1 cellular context compared by ENCODE assay signal in the genomic region with DNA sequence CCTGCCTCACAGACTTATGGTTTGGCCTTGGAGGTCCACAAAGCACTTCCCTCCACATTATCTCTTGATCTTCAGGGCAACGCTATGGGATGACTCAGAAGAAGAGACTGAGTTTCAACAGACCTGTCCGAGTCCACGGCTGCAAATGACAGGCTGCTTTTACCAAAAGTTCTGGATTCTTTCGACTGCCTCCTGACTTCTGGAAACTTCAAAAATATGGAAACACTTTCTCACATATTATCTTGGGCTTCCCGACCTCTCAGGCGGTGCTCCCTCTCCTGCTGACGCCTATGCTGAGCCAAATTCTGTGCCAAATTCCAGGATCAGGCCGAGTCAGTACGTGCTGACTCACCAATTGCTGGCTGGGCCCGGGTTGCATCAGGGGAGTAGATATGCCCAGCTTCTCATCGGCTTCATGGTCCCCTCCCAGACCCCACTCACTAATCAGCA.
TF ChIP-seq lines count a peak whose summit lies in the region.

No MANE protein-coding gene starts in this region.

TF ChIP-seq in K562, 482 proteins besides CTCF, POLR2A, EP300 and RAD21 (continued from another document):
- TF ChIP-seq, protein P1, sequence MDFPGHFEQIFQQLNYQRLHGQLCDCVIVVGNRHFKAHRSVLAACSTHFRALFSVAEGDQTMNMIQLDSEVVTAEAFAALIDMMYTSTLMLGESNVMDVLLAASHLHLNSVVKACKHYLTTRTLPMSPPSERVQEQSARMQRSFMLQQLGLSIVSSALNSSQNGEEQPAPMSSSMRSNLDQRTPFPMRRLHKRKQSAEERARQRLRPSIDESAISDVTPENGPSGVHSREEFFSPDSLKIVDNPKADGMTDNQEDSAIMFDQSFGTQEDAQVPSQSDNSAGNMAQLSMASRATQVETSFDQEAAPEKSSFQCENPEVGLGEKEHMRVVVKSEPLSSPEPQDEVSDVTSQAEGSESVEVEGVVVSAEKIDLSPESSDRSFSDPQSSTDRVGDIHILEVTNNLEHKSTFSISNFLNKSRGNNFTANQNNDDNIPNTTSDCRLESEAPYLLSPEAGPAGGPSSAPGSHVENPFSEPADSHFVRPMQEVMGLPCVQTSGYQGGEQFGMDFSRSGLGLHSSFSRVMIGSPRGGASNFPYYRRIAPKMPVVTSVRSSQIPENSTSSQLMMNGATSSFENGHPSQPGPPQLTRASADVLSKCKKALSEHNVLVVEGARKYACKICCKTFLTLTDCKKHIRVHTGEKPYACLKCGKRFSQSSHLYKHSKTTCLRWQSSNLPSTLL (IDR thresholded peaks at IDR 0.05): no peak
- no peak for TF ChIP-seq ZSCAN32 (CRISPR knock-in tag; IDR thresholded peaks at IDR 0.05)
- no peak for TF ChIP-seq ELF4 (CRISPR knock-in tag; IDR thresholded peaks at IDR 0.05)
- no peak for TF ChIP-seq ARID2 (IDR thresholded peaks at IDR 0.05)
- TF ChIP-seq, protein P2, sequence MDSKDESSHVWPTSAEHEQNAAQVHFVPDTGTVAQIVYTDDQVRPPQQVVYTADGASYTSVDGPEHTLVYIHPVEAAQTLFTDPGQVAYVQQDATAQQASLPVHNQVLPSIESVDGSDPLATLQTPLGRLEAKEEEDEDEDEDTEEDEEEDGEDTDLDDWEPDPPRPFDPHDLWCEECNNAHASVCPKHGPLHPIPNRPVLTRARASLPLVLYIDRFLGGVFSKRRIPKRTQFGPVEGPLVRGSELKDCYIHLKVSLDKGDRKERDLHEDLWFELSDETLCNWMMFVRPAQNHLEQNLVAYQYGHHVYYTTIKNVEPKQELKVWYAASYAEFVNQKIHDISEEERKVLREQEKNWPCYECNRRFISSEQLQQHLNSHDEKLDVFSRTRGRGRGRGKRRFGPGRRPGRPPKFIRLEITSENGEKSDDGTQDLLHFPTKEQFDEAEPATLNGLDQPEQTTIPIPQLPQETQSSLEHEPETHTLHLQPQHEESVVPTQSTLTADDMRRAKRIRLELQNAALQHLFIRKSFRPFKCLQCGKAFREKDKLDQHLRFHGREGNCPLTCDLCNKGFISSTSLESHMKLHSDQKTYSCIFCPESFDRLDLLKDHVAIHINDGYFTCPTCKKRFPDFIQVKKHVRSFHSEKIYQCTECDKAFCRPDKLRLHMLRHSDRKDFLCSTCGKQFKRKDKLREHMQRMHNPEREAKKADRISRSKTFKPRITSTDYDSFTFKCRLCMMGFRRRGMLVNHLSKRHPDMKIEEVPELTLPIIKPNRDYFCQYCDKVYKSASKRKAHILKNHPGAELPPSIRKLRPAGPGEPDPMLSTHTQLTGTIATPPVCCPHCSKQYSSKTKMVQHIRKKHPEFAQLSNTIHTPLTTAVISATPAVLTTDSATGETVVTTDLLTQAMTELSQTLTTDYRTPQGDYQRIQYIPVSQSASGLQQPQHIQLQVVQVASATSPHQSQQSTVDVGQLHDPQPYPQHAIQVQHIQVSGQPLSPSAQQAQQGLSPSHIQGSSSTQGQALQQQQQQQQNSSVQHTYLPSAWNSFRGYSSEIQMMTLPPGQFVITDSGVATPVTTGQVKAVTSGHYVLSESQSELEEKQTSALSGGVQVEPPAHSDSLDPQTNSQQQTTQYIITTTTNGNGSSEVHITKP (IDR thresholded peaks at IDR 0.05; ENCODE audit: partially characterized antibody): no peak
- TF ChIP-seq GABPB2 (CRISPR knock-in tag; conservative IDR thresholded peaks at IDR 0.05): no peak
- no peak for TF ChIP-seq BRF1 (IDR thresholded peaks at IDR 0.05; ENCODE audit: borderline replicate concordance, extremely low read depth, insufficient read length)
- TF ChIP-seq, protein P3, sequence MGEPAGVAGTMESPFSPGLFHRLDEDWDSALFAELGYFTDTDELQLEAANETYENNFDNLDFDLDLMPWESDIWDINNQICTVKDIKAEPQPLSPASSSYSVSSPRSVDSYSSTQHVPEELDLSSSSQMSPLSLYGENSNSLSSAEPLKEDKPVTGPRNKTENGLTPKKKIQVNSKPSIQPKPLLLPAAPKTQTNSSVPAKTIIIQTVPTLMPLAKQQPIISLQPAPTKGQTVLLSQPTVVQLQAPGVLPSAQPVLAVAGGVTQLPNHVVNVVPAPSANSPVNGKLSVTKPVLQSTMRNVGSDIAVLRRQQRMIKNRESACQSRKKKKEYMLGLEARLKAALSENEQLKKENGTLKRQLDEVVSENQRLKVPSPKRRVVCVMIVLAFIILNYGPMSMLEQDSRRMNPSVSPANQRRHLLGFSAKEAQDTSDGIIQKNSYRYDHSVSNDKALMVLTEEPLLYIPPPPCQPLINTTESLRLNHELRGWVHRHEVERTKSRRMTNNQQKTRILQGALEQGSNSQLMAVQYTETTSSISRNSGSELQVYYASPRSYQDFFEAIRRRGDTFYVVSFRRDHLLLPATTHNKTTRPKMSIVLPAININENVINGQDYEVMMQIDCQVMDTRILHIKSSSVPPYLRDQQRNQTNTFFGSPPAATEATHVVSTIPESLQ (CRISPR knock-in tag; IDR thresholded peaks at IDR 0.05): no peak
- no peak for TF ChIP-seq CSDE1 (IDR thresholded peaks at IDR 0.05)
- peak; percentile 18; the same call in 1 of the 2 replicates for TF ChIP-seq TEAD4 (IDR thresholded peaks at IDR 0.05; ENCODE audit: low read length)
- no peak for TF ChIP-seq TEAD4 (CRISPR knock-in tag; IDR thresholded peaks at IDR 0.05; ENCODE audit: borderline replicate concordance)
- TF ChIP-seq SNRNP70 (optimal IDR thresholded peaks at IDR 0.05; ENCODE audit: low read depth, low read length): no peak
- TF ChIP-seq COPS2 (conservative IDR thresholded peaks at IDR 0.05): no peak
- TF ChIP-seq BACH1 (tag; IDR thresholded peaks at IDR 0.05): peak; percentile 73; the same call in 1 of the 2 replicates
- 0 out of 2 replicates have a peak, but pooled peaks have one; percentile 27 for TF ChIP-seq DPF2 (IDR thresholded peaks at IDR 0.05)
- TF ChIP-seq CREM (IDR thresholded peaks at IDR 0.05; ENCODE audit: low read depth): no peak
- no peak for TF ChIP-seq WHSC1 (IDR thresholded peaks at IDR 0.05; ENCODE audit: low read length)
- no peak for TF ChIP-seq BRD9 (IDR thresholded peaks at IDR 0.05; ENCODE audit: low read depth, partially characterized antibody)
- no peak for TF ChIP-seq PPARD (CRISPR knock-in tag; IDR thresholded peaks at IDR 0.05)
- no peak for TF ChIP-seq CBX1 (IDR thresholded peaks at IDR 0.05; ENCODE audit: low read depth)
- TF ChIP-seq HDAC8 (tag; IDR thresholded peaks at IDR 0.05): no peak
- no peak for TF ChIP-seq CAMTA2 (CRISPR knock-in tag; conservative IDR thresholded peaks at IDR 0.05)
- peak; percentile 50; the same call in 1 of the 2 replicates for TF ChIP-seq LEF1 (IDR thresholded peaks at IDR 0.05)
- no peak for TF ChIP-seq TRIM28 (IDR thresholded peaks at IDR 0.05)
- no peak for TF ChIP-seq TCF7L2 (IDR thresholded peaks at IDR 0.05; ENCODE audit: low read depth, low read length)
- no peak for TF ChIP-seq CCNT2 (IDR thresholded peaks at IDR 0.05; ENCODE audit: borderline replicate concordance, extremely low read depth, insufficient read length, low read depth, low read length)
- TF ChIP-seq ZNF445 (CRISPR knock-in tag; IDR thresholded peaks at IDR 0.05; ENCODE audit: low read depth): no peak
- TF ChIP-seq JUN (IDR thresholded peaks at IDR 0.05; ENCODE audit: borderline replicate concordance, low read depth, low read length): 0 out of 2 replicates have a peak, but pooled peaks have one; percentile 19
- TF ChIP-seq JUN (CRISPR knock-in tag; IDR thresholded peaks at IDR 0.05; ENCODE audit: borderline replicate concordance): no peak
- no peak for TF ChIP-seq GTF2E2 (tag; IDR thresholded peaks at IDR 0.05)
- TF ChIP-seq CTBP1 (IDR thresholded peaks at IDR 0.05; ENCODE audit: borderline replicate concordance): peak; percentile 30; the same call in 1 of the 2 replicates
- no peak for TF ChIP-seq ZBTB8A (IDR thresholded peaks at IDR 0.05; ENCODE audit: partially characterized antibody)
- no peak for TF ChIP-seq MTF1 (CRISPR knock-in tag; IDR thresholded peaks at IDR 0.05; ENCODE audit: borderline replicate concordance)
- TF ChIP-seq SREBF2 (CRISPR knock-in tag; IDR thresholded peaks at IDR 0.05): no peak
- no peak for TF ChIP-seq ZNF175 (CRISPR knock-in tag; IDR thresholded peaks at IDR 0.05; ENCODE audit: low read depth)
- TF ChIP-seq C11orf30 (IDR thresholded peaks at IDR 0.05; ENCODE audit: low read depth): peak; percentile 89
- peak in 1 of 2 experiments; percentile 26; a peak in 1 of 4 replicates for TF ChIP-seq TRIM24 (IDR thresholded peaks at IDR 0.05)
- peak; percentile 66 for TF ChIP-seq ZNF316 (IDR thresholded peaks at IDR 0.05)
- no peak for TF ChIP-seq ETV6 (IDR thresholded peaks at IDR 0.05; ENCODE audit: borderline replicate concordance in 1 of 2, low read depth in 2 of 2, low read length in 1 of 2)
- TF ChIP-seq ETV6 (CRISPR knock-in tag; IDR thresholded peaks at IDR 0.05; ENCODE audit: borderline replicate concordance): no peak
- peak; percentile 64; the same call in 1 of the 2 replicates for TF ChIP-seq ARID1B (IDR thresholded peaks at IDR 0.05)
- TF ChIP-seq, protein P4, sequence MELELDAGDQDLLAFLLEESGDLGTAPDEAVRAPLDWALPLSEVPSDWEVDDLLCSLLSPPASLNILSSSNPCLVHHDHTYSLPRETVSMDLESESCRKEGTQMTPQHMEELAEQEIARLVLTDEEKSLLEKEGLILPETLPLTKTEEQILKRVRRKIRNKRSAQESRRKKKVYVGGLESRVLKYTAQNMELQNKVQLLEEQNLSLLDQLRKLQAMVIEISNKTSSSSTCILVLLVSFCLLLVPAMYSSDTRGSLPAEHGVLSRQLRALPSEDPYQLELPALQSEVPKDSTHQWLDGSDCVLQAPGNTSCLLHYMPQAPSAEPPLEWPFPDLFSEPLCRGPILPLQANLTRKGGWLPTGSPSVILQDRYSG (tag; conservative IDR thresholded peaks at IDR 0.05; ENCODE audit: low read depth): no peak
- TF ChIP-seq SREBF1 (IDR thresholded peaks at IDR 0.05; ENCODE audit: borderline replicate concordance, low read depth, low read length): no peak
- TF ChIP-seq ZFP36 (IDR thresholded peaks at IDR 0.05; ENCODE audit: low read depth, low read length, partially characterized antibody): no peak
- no peak for TF ChIP-seq KAT2B (IDR thresholded peaks at IDR 0.05; ENCODE audit: low read depth, low read length)
- no peak for TF ChIP-seq FOXP1 (CRISPR knock-in tag; IDR thresholded peaks at IDR 0.05)
- no peak for TF ChIP-seq HSF4 (CRISPR knock-in tag; IDR thresholded peaks at IDR 0.05; ENCODE audit: borderline replicate concordance)
- TF ChIP-seq HMG20B (CRISPR knock-in tag; IDR thresholded peaks at IDR 0.05): no peak
- TF ChIP-seq SRSF3 (IDR thresholded peaks at IDR 0.05; ENCODE audit: insufficient read depth, low read length): no peak
